Comparison of ENCODE assay signal across 1 cellular context in the genomic region with DNA sequence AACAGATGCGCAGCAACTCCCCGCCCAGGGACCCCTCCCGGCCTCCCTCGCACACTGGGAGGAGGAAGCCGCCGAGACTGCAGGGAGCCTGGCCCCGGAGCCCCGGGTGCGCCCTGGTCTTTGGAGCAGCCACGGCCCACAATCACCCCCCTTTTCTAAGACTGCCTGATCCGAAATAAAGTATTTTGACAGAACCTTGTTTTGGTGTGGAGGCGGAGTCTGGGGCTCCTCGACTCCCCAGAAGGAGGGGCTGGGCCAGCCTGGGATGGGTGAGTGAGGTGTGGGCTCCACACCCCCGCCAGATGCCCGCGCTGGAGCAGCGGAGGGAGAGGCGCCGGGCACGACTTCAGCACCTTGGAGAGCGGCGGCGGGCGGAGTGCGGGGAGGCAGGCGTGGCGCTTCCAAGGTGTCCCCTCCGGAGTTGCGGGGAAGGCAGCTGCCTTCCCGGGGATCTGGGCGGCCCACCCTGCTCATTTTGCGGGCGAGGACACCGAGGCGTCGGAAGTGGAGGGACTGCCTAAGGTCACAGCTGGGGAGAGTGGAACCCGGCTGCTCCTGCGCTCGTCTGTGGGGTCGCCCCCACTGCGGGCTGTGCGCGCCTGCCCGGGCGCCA.
TF ChIP-seq lines count a peak whose summit lies in the region.

No MANE protein-coding gene starts in this region.

TF ChIP-seq in K562, 482 proteins besides CTCF, POLR2A, EP300 and RAD21 (continued from another document):
- TF ChIP-seq, protein P1, sequence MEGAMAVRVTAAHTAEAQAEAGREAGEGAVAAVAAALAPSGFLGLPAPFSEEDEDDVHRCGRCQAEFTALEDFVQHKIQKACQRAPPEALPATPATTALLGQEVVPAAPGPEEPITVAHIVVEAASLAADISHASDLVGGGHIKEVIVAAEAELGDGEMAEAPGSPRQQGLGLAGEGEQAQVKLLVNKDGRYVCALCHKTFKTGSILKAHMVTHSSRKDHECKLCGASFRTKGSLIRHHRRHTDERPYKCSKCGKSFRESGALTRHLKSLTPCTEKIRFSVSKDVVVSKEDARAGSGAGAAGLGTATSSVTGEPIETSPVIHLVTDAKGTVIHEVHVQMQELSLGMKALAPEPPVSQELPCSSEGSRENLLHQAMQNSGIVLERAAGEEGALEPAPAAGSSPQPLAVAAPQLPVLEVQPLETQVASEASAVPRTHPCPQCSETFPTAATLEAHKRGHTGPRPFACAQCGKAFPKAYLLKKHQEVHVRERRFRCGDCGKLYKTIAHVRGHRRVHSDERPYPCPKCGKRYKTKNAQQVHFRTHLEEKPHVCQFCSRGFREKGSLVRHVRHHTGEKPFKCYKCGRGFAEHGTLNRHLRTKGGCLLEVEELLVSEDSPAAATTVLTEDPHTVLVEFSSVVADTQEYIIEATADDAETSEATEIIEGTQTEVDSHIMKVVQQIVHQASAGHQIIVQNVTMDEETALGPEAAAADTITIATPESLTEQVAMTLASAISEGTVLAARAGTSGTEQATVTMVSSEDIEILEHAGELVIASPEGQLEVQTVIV (CRISPR knock-in tag; IDR thresholded peaks at IDR 0.05; ENCODE audit: borderline replicate concordance) = no peak
- peak; percentile 79 for TF ChIP-seq FOXK1 (CRISPR knock-in tag; IDR thresholded peaks at IDR 0.05; ENCODE audit: borderline replicate concordance)
